8 cellular contexts compared by ENCODE assay signal in the genomic region with DNA sequence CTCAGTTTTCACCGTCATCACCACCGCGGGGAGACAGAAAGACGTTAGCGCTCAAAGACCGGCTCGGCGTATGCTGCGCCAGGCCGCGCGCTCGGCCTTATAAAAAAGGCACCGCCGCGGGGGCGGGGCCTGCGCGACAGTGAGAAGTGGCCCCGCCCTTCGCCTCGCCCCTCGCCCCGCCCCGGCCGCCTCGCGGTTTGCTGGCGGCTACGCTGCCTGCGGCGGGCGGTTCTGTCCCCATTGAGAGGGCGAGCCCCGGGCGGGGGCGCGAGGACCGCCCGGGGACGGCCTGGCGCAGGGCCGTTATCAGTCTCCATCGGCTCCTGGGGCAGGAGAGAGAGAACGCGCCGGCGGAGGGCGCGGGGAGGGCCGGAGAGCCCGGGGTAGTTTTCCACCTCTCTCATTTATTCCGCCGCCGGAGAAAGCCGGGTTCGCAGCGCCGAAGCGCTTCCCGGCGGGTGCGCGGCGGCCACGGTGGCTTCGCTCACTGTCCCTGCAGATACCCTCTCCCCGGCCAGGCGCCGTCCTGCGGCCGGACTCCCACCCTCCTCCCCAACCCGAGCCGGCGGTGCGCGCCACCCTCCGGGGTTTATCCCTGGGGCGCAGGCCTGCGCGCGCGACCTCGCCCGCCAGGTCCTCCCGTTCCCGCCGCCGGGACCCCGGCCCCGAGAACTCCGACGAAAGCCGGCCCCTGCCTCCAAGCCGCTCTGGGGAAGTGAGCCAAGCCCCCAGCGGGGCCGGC.
DNase-seq lines count a peak whose midpoint lies in the region; ATAC-seq and TF ChIP-seq lines count a peak whose summit lies in the region.

No MANE protein-coding gene starts in this region.

- peak; percentile 94 for TF ChIP-seq POLR2A in GM18505 (IDR thresholded peaks at IDR 0.05; ENCODE audit: borderline replicate concordance, extremely low read depth, insufficient read depth, insufficient read length)

- H3K4me3 ChIP-seq in astrocyte of the cerebellum (ENCODE audit: low read depth, low read length) (peak overlapping the region; percentile 98), hepatocyte (peak overlapping the region; percentile 86), retinal pigment epithelial cell (ENCODE audit: low read length) (peak overlapping the region; percentile 99)

- H3K4me2 ChIP-seq in hepatocyte, result peak overlapping the region; percentile 94

- peaks cover 32% of the 10 kb centered on the region for H3K79me2 ChIP-seq in hepatocyte

- ATAC-seq in GM18505 (IDR thresholded peaks at IDR 0.05; ENCODE audit: unreplicated experiment), result peak; percentile 74
- ATAC-seq in HG02885 (IDR thresholded peaks at IDR 0.05; ENCODE audit: poor library complexity, unreplicated experiment), result peak; percentile 80

- H3K27me3 ChIP-seq in hepatocyte, result no peaks in the 10 kb centered on the region

- H2AFZ ChIP-seq in hepatocyte, result peak overlapping the region; percentile 61

- in situ Hi-C loops in astrocyte of the cerebellum (cut with HindIII; ENCODE audit: low sequenced_read_pairs), result no loop called here

- H3K36me3 ChIP-seq in hepatocyte (replicated peaks; ENCODE audit: insufficient read depth, low read depth), result peaks cover 5% of the 10 kb centered on the region

- DNase-seq in NCI-H1694 (lab: John Stamatoyannopoulos, UW) (peak; percentile 75), T-helper 9 cell (peak; percentile 96), astrocyte of the cerebellum (ENCODE audit: low read depth) (peak; percentile 76), hepatocyte (ENCODE audit: low spot score) (peak; percentile 97), retinal pigment epithelial cell (ENCODE audit: low read depth) (no peak)
- no peak for DNase-seq in NK-92 treated with Interleukin-12 subunit alpha and Interleukin-12 subunit beta, amount 100 ng/mL, for 24 hours (lab: John Stamatoyannopoulos, UW)

- TF ChIP-seq CTCF in astrocyte of the cerebellum (IDR thresholded peaks at IDR 0.05; ENCODE audit: low read depth, low read length, missing control alignments) (no peak), hepatocyte (IDR thresholded peaks at IDR 0.05; ENCODE audit: poor library complexity) (no peak), retinal pigment epithelial cell (conservative IDR thresholded peaks at IDR 0.05; ENCODE audit: low read depth, low read length) (no peak)

- H4K20me1 ChIP-seq in hepatocyte (ENCODE audit: insufficient read depth, poor library complexity, severe bottlenecking), result peaks cover 26% of the 10 kb centered on the region

- H3K4me1 ChIP-seq in hepatocyte (ENCODE audit: insufficient read depth), result peaks cover 15% of the 10 kb centered on the region

- WGBS in hepatocyte (ENCODE audit: low lambda C conversion rate, missing lambda C conversion rate), result 1% methylated on average over 32 of the region's 97 CpGs

- H3K9me3 ChIP-seq in hepatocyte (ENCODE audit: low read depth), result no peaks in the 10 kb centered on the region

- H3K27ac ChIP-seq in hepatocyte, result peak overlapping the region; percentile 98

- no peaks in the 10 kb centered on the region for H3K9me2 ChIP-seq in hepatocyte (replicated peaks; ENCODE audit: insufficient read depth)

Comparison
In these comparisons a context has a peak if more than half of its experiments do, and no peak if none do; other contexts are left out.
1. DNase-seq: peak in NCI-H1694 (single experiment), T-helper 9 cell (single experiment), astrocyte of the cerebellum (single experiment) and hepatocyte (single experiment); none in retinal pigment epithelial cell (single experiment) and NK-92 treated with Interleukin-12 subunit alpha and Interleukin-12 subunit beta, amount 100 ng/mL, for 24 hours (single experiment).
2. Peak in every context shown above with its lines, with median percentiles within 50 percentile points of each other: H3K4me3 ChIP-seq.